8 cellular contexts compared by ENCODE assay signal in the genomic region with DNA sequence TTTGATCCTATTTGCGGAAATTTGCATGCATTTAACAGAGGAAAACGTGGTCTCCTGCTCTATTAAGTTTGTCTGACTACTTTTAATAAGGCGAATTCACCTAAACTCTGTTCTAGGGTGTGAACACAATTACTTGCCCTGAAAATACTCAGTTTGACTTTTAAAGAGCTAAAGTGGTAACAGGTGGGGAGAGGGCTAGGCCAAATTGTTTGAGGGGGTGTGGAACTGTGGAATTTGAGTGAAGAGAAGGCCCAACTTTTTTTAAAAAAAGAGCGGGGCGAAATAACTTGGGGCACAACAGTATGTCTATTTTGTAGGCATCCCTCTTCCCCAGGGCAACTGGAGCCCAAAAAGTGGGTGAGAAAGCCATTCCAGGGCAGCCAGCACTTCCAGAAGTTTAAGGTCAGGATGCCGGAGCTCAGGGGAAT. TPM values are rescaled to one million over a fixed set of nuclear protein-coding genes. Genes with fewer than 3 reads are reported as not detected.
A peak's percentile ranks its signal among the peaks of the same experiment; 100 is the strongest.
DNase-seq lines count a peak whose midpoint lies in the region; ATAC-seq and TF ChIP-seq lines count a peak whose summit lies in the region.

No MANE protein-coding gene starts in this region.

- peaks cover 65% of the 10 kb centered on the region for H3K4me1 Mint-ChIP-seq in activated naive CD4-positive, alpha-beta T cell treated with anti-CD3 and anti-CD28 coated beads, Interleukin-2, amount 50 U/mL, for 24 hours

- H3K27ac Mint-ChIP-seq in activated naive CD4-positive, alpha-beta T cell treated with anti-CD3 and anti-CD28 coated beads, Interleukin-2, amount 50 U/mL, for 24 hours: peak overlapping the region; percentile 99
- peak overlapping the region; percentile 96 to 100 for H3K27ac Mint-ChIP-seq in activated naive CD4-positive, alpha-beta T cell treated with anti-CD3 and anti-CD28 coated beads, Interleukin-2, amount 50 U/mL, for 72 hours

- peak overlapping the region; percentile 99 for H3K4me3 Mint-ChIP-seq in activated naive CD4-positive, alpha-beta T cell treated with anti-CD3 and anti-CD28 coated beads, Interleukin-2, amount 50 U/mL, for 24 hours

- no peaks in the 10 kb centered on the region for H3K9me3 Mint-ChIP-seq in activated naive CD4-positive, alpha-beta T cell treated with anti-CD3 and anti-CD28 coated beads, Interleukin-2, amount 50 U/mL, for 24 hours
- no peaks in the 10 kb centered on the region for H3K9me3 Mint-ChIP-seq in activated naive CD4-positive, alpha-beta T cell treated with anti-CD3 and anti-CD28 coated beads, Interleukin-2, amount 50 U/mL, for 72 hours

- ATAC-seq in HG03108 (IDR thresholded peaks at IDR 0.05; ENCODE audit: unreplicated experiment) (peak; percentile 1), right lobe of liver (no peak)
- peak in 1 of 2 donors; percentile 1 for ATAC-seq in activated naive CD4-positive, alpha-beta T cell treated with anti-CD3 and anti-CD28 coated beads, Interleukin-2, amount 50 U/mL, for 72 hours

- 37% methylated on average over 5 of the region's 6 CpGs for WGBS in right lobe of liver (ENCODE audit: insufficient coverage, low coverage, low lambda C conversion rate, missing lambda C conversion rate)

- no peaks in the 10 kb centered on the region for H3K9me3 ChIP-seq in right lobe of liver
- no peaks in the 10 kb centered on the region for H3K9me3 ChIP-seq in uterus

- no peaks in the 10 kb centered on the region for H3K27me3 Mint-ChIP-seq in activated naive CD4-positive, alpha-beta T cell treated with anti-CD3 and anti-CD28 coated beads, Interleukin-2, amount 50 U/mL, for 24 hours

- no peak for TF ChIP-seq POLR2A in right lobe of liver (IDR thresholded peaks at IDR 0.05)
- TF ChIP-seq POLR2A in uterus (IDR thresholded peaks at IDR 0.05): no peak

- H3K4me3 ChIP-seq in right lobe of liver: peak overlapping the region; percentile 81 to 89 (median 81)
- peak overlapping the region; percentile 74 to 85 for H3K4me3 ChIP-seq in uterus

- H3K27ac ChIP-seq in right lobe of liver (peak overlapping the region; percentile 93 to 96 (median 95)), uterus (peak overlapping the region; percentile 82 to 98)

- intact Hi-C loops in right lobe of liver (cut with DNase I) (no loop called here), uterus (cut with DNase I; ENCODE audit: low total_unique reads) (no loop called here)

- H3K4me1 ChIP-seq in right lobe of liver (peaks cover 0 to 23% (median 7%) of the 10 kb centered on the region in 4 donors), uterus (peaks cover 0 to 5% of the 10 kb centered on the region in 2 donors)

- no peak for DNase-seq in activated naive CD4-positive, alpha-beta T cell treated with anti-CD3 and anti-CD28 coated beads, Interleukin-2, amount 50 U/mL, for 16 hours
- no peak for DNase-seq in activated naive CD4-positive, alpha-beta T cell treated with anti-CD3 and anti-CD28 coated beads, Interleukin-2, amount 50 U/mL, for 72 hours (ENCODE audit: low spot score in 2 of 2)
- DNase-seq in right lobe of liver (no peak), uterus (no peak), SW480 (ENCODE audit: low spot score) (no peak), AG08396 (ENCODE audit: low spot score) (no peak)

- H3K36me3 ChIP-seq in right lobe of liver: no peaks in the 10 kb centered on the region
- no peaks in the 10 kb centered on the region for H3K36me3 ChIP-seq in uterus

- no peaks in the 10 kb centered on the region for H3K36me3 Mint-ChIP-seq in activated naive CD4-positive, alpha-beta T cell treated with anti-CD3 and anti-CD28 coated beads, Interleukin-2, amount 50 U/mL, for 24 hours
- H3K36me3 Mint-ChIP-seq in activated naive CD4-positive, alpha-beta T cell treated with anti-CD3 and anti-CD28 coated beads, Interleukin-2, amount 50 U/mL, for 72 hours: peaks cover 23 to 26% of the 10 kb centered on the region in 2 donors

- H3K27me3 ChIP-seq in right lobe of liver: no peaks in the 10 kb centered on the region
- no peaks in the 10 kb centered on the region for H3K27me3 ChIP-seq in uterus

- TF ChIP-seq CTCF in right lobe of liver (IDR thresholded peaks at IDR 0.05): no peak
- no peak for TF ChIP-seq CTCF in uterus (IDR thresholded peaks at IDR 0.05)

RNA-seq across cellular contexts. Expression of gene FXR1, which starts 0.6 kb away (rescaled TPM):
- 100 to 1,000 TPM; 184 to 248 TPM for total RNA-seq in activated naive CD4-positive, alpha-beta T cell treated with anti-CD3 and anti-CD28 coated beads, Interleukin-2, amount 50 U/mL, for 72 hours
- total RNA-seq in right lobe of liver (10 to 100 TPM; 41.5 to 88.5 (median 46.8) TPM), uterus (100 to 1,000 TPM in 2 of 4 donors, 10 to 100 TPM in 2; 84.5 to 236 (median 108) TPM)
